8 cellular contexts compared by ENCODE assay signal in genomic region chr5:103340717-103341397, GRCh38.
DNase-seq lines count a peak whose midpoint lies in the region; ATAC-seq and TF ChIP-seq lines count a peak whose summit lies in the region.

No MANE protein-coding gene starts in this region.

- no peak for TF ChIP-seq CTCF in natural killer cell (IDR thresholded peaks at IDR 0.05)

- intact Hi-C loops in natural killer cell (cut with micrococcal nuclease) = no loop called here

- no peaks in the 10 kb centered on the region for H3K36me3 Mint-ChIP-seq in natural killer cell treated with Interleukin-12 subunit alpha and Interleukin-12 subunit beta and Interleukin-15 and Interleukin-18, amount 100 ng/mL, for 72 hours
- H3K36me3 Mint-ChIP-seq in natural killer cell = no peaks in the 10 kb centered on the region

- H3K4me1 Mint-ChIP-seq in natural killer cell treated with Interleukin-12 subunit alpha and Interleukin-12 subunit beta and Interleukin-15 and Interleukin-18, amount 100 ng/mL, for 72 hours (ENCODE audit: low read depth in 2 of 2) = peaks cover 0 to 7% of the 10 kb centered on the region in 2 donors
- H3K4me1 Mint-ChIP-seq in natural killer cell = no peaks in the 10 kb centered on the region

- no peak for DNase-seq in natural killer cell treated with Interleukin-12 subunit alpha and Interleukin-12 subunit beta and Interleukin-15 and Interleukin-18, amount 100 ng/mL, for 72 hours (ENCODE audit: low spot score)
- no peak for DNase-seq in natural killer cell
- peak; percentile 8 for DNase-seq in MV-4-11 (lab: John Stamatoyannopoulos, UW)
- DNase-seq in kidney glomerular epithelial cell (lab: John Stamatoyannopoulos, UW) = no peak
- no peak for DNase-seq in amygdala (lab: John Stamatoyannopoulos, UW)
- DNase-seq in SK-N-DZ (ENCODE audit: low spot score) = no peak
- no peak for DNase-seq in putamen (ENCODE audit: low spot score)

- H3K4me3 Mint-ChIP-seq in natural killer cell treated with Interleukin-12 subunit alpha and Interleukin-12 subunit beta and Interleukin-15 and Interleukin-18, amount 100 ng/mL, for 72 hours = peak overlapping the region; percentile 40
- H3K4me3 Mint-ChIP-seq in natural killer cell = no peak overlapping the region

- no peaks in the 10 kb centered on the region for H3K9me3 Mint-ChIP-seq in natural killer cell treated with Interleukin-12 subunit alpha and Interleukin-12 subunit beta and Interleukin-15 and Interleukin-18, amount 100 ng/mL, for 72 hours
- H3K9me3 Mint-ChIP-seq in natural killer cell = peaks cover 0 to 5% of the 10 kb centered on the region in 2 donors

- peaks cover 0 to 6% of the 10 kb centered on the region in 2 donors for H3K27me3 Mint-ChIP-seq in natural killer cell treated with Interleukin-12 subunit alpha and Interleukin-12 subunit beta and Interleukin-15 and Interleukin-18, amount 100 ng/mL, for 72 hours
- H3K27me3 Mint-ChIP-seq in natural killer cell (ENCODE audit: low read depth in 2 of 2) = no peaks in the 10 kb centered on the region

- peak in 1 of 2 donors; percentile 93 for ATAC-seq in natural killer cell treated with Interleukin-12 subunit alpha and Interleukin-12 subunit beta and Interleukin-15 and Interleukin-18, amount 100 ng/mL, for 72 hours
- ATAC-seq in natural killer cell = no peak
- ATAC-seq in HG02798 (IDR thresholded peaks at IDR 0.05; ENCODE audit: poor library complexity, unreplicated experiment) = peak; percentile 97

- peak overlapping the region in 1 of 2 donors; percentile 51 for H3K27ac Mint-ChIP-seq in natural killer cell treated with Interleukin-12 subunit alpha and Interleukin-12 subunit beta and Interleukin-15 and Interleukin-18, amount 100 ng/mL, for 72 hours
- H3K27ac Mint-ChIP-seq in natural killer cell = no peak overlapping the region
